Comparison of ENCODE assay signal across 1 cellular context in the genomic region with DNA sequence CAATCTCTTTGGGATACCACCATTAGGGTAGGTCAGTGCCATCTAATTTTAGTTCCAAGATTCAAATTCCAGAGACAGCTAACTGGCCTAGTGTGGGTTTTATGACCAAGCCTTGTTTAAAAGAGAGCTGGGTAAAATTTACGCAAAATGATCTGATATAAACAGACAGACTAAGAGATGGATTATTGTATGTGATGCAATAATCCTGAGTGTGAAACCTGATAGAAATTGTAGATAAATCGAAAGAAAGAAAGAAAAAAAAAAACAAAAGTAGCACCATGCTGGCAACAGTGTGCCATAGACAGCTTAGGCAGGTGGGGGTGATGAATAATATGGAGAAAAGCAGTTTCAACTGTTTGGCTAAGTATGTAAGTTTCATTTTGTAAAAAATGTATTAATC.
TF ChIP-seq lines count a peak whose summit lies in the region.

No MANE protein-coding gene starts in this region.

TF ChIP-seq in SK-N-SH, 30 proteins besides CTCF, POLR2A, EP300 and RAD21 (continued from another document):
- TF ChIP-seq, protein P1, sequence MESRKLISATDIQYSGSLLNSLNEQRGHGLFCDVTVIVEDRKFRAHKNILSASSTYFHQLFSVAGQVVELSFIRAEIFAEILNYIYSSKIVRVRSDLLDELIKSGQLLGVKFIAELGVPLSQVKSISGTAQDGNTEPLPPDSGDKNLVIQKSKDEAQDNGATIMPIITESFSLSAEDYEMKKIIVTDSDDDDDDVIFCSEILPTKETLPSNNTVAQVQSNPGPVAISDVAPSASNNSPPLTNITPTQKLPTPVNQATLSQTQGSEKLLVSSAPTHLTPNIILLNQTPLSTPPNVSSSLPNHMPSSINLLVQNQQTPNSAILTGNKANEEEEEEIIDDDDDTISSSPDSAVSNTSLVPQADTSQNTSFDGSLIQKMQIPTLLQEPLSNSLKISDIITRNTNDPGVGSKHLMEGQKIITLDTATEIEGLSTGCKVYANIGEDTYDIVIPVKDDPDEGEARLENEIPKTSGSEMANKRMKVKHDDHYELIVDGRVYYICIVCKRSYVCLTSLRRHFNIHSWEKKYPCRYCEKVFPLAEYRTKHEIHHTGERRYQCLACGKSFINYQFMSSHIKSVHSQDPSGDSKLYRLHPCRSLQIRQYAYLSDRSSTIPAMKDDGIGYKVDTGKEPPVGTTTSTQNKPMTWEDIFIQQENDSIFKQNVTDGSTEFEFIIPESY (IDR thresholded peaks at IDR 0.05; ENCODE audit: borderline replicate concordance, low read depth), result no peak
- no peak for TF ChIP-seq NFIC (IDR thresholded peaks at IDR 0.05; ENCODE audit: borderline replicate concordance)
- TF ChIP-seq, protein P2, sequence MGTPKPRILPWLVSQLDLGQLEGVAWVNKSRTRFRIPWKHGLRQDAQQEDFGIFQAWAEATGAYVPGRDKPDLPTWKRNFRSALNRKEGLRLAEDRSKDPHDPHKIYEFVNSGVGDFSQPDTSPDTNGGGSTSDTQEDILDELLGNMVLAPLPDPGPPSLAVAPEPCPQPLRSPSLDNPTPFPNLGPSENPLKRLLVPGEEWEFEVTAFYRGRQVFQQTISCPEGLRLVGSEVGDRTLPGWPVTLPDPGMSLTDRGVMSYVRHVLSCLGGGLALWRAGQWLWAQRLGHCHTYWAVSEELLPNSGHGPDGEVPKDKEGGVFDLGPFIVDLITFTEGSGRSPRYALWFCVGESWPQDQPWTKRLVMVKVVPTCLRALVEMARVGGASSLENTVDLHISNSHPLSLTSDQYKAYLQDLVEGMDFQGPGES (IDR thresholded peaks at IDR 0.05; ENCODE audit: low read depth, low read length), result no peak
- TF ChIP-seq, protein P3, sequence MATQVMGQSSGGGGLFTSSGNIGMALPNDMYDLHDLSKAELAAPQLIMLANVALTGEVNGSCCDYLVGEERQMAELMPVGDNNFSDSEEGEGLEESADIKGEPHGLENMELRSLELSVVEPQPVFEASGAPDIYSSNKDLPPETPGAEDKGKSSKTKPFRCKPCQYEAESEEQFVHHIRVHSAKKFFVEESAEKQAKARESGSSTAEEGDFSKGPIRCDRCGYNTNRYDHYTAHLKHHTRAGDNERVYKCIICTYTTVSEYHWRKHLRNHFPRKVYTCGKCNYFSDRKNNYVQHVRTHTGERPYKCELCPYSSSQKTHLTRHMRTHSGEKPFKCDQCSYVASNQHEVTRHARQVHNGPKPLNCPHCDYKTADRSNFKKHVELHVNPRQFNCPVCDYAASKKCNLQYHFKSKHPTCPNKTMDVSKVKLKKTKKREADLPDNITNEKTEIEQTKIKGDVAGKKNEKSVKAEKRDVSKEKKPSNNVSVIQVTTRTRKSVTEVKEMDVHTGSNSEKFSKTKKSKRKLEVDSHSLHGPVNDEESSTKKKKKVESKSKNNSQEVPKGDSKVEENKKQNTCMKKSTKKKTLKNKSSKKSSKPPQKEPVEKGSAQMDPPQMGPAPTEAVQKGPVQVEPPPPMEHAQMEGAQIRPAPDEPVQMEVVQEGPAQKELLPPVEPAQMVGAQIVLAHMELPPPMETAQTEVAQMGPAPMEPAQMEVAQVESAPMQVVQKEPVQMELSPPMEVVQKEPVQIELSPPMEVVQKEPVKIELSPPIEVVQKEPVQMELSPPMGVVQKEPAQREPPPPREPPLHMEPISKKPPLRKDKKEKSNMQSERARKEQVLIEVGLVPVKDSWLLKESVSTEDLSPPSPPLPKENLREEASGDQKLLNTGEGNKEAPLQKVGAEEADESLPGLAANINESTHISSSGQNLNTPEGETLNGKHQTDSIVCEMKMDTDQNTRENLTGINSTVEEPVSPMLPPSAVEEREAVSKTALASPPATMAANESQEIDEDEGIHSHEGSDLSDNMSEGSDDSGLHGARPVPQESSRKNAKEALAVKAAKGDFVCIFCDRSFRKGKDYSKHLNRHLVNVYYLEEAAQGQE (IDR thresholded peaks at IDR 0.05; ENCODE audit: low read depth, low read length), result no peak
- TF ChIP-seq MXI1 (IDR thresholded peaks at IDR 0.05; ENCODE audit: low read depth, low read length), result no peak
- no peak for TF ChIP-seq POLR2AphosphoS5 (IDR thresholded peaks at IDR 0.05; ENCODE audit: low read depth, low read length)
- TF ChIP-seq TEAD4 (IDR thresholded peaks at IDR 0.05; ENCODE audit: borderline replicate concordance, insufficient read depth), result no peak
- TF ChIP-seq FOXM1 (IDR thresholded peaks at IDR 0.05; ENCODE audit: low read depth), result no peak
- no peak for TF ChIP-seq MEF2A (IDR thresholded peaks at IDR 0.05; ENCODE audit: borderline replicate concordance, low read depth)
- TF ChIP-seq RXRA (IDR thresholded peaks at IDR 0.05; ENCODE audit: borderline replicate concordance, low read depth), result no peak
